Comparison of ENCODE assay signal across 19 cellular contexts in genomic region chr12:55685671-55686070, GRCh38. TPM values are rescaled to one million over a fixed set of nuclear protein-coding genes. Genes with fewer than 3 reads are reported as not detected.
A peak's percentile ranks its signal among the peaks of the same experiment; 100 is the strongest.
DNase-seq lines count a peak whose midpoint lies in the region; ATAC-seq, FAIRE-seq and TF ChIP-seq lines count a peak whose summit lies in the region.
"Had no signal": no experiment of that assay in that cellular context is flagged by ENCODE, and none has a peak within 500 bp of the region (broad histone marks: within the 10 kb centered on the region; RNA-seq: fewer than 3 reads in every experiment).

No MANE protein-coding gene starts in this region.

- no peak for FAIRE-seq in astrocyte (lab: Jason Lieb, UNC)
- FAIRE-seq: G401.6, GM12891, HTR-8/SVneo had no signal

- no peak for TF ChIP-seq CTCF in astrocyte (IDR thresholded peaks at IDR 0.05; ENCODE audit: insufficient read depth, low read depth, low read length)
- TF ChIP-seq CTCF in glutamatergic neuron (IDR thresholded peaks at IDR 0.05; ENCODE audit: partially characterized antibody, unreplicated experiment): no peak

- peaks cover 5% of the 10 kb centered on the region for H3K36me3 Mint-ChIP-seq in astrocyte (ENCODE audit: low read depth, unreplicated experiment)
- H3K36me3 Mint-ChIP-seq in glutamatergic neuron (ENCODE audit: unreplicated experiment): peaks cover 6% of the 10 kb centered on the region
- H3K36me3 Mint-ChIP-seq in activated naive CD4-positive, alpha-beta T cell treated with anti-CD3 and anti-CD28 coated beads for 36 hours (ENCODE audit: low read depth): no peaks in the 10 kb centered on the region
- H3K36me3 Mint-ChIP-seq: CD4-positive, CD25-positive, alpha-beta regulatory T cell; CD8-positive, alpha-beta memory T cell had no signal

- H2AFZ ChIP-seq in astrocyte (ENCODE audit: low read depth, low read length): no peak overlapping the region

- no peak overlapping the region for H3K4me2 ChIP-seq in astrocyte (ENCODE audit: low read length)

- H3K79me2 ChIP-seq in astrocyte (ENCODE audit: insufficient read depth, low read length): no peaks in the 10 kb centered on the region

- no peak for ATAC-seq in GM18909 (IDR thresholded peaks at IDR 0.05; ENCODE audit: poor library complexity, unreplicated experiment)

- H4K20me1 ChIP-seq in astrocyte (ENCODE audit: insufficient read depth, low read length): no peaks in the 10 kb centered on the region

- H3K4me1 Mint-ChIP-seq in astrocyte (ENCODE audit: low read depth, unreplicated experiment) (peaks cover 14% of the 10 kb centered on the region), glutamatergic neuron (ENCODE audit: low read depth, unreplicated experiment) (no peaks in the 10 kb centered on the region)
- H3K4me1 Mint-ChIP-seq in activated naive CD4-positive, alpha-beta T cell treated with anti-CD3 and anti-CD28 coated beads for 36 hours (ENCODE audit: low read depth): peaks cover 14% of the 10 kb centered on the region

- H3K27me3 ChIP-seq in astrocyte (ENCODE audit: insufficient read depth, low read length): no peaks in the 10 kb centered on the region

- peaks cover 16% of the 10 kb centered on the region for H3K27me3 Mint-ChIP-seq in astrocyte (ENCODE audit: low read depth, unreplicated experiment)
- peaks cover 6% of the 10 kb centered on the region for H3K27me3 Mint-ChIP-seq in glutamatergic neuron (ENCODE audit: unreplicated experiment)
- peaks cover 13% of the 10 kb centered on the region for H3K27me3 Mint-ChIP-seq in activated naive CD4-positive, alpha-beta T cell treated with anti-CD3 and anti-CD28 coated beads for 36 hours (ENCODE audit: low read depth)

- H3K4me1 ChIP-seq in astrocyte (ENCODE audit: insufficient read depth, low read length): peaks cover 10% of the 10 kb centered on the region
- H3K4me1 ChIP-seq: BE2C had no signal

- H3K4me3 Mint-ChIP-seq in astrocyte (ENCODE audit: unreplicated experiment): peak overlapping the region; percentile 28
- no peak overlapping the region for H3K4me3 Mint-ChIP-seq in glutamatergic neuron (ENCODE audit: unreplicated experiment)
- no peak overlapping the region for H3K4me3 Mint-ChIP-seq in activated naive CD4-positive, alpha-beta T cell treated with anti-CD3 and anti-CD28 coated beads for 36 hours
- H3K4me3 Mint-ChIP-seq: CD4-positive, CD25-positive, alpha-beta regulatory T cell; CD8-positive, alpha-beta memory T cell; H9 had no signal

- intact Hi-C loops in posterior vena cava (cut with DNase I): no loop called here
- intact Hi-C loops in activated naive CD4-positive, alpha-beta T cell treated with anti-CD3 and anti-CD28 coated beads for 36 hours (cut with micrococcal nuclease): no loop called here

- H3K9ac ChIP-seq in astrocyte (ENCODE audit: low read length): no peak overlapping the region

- CTCF ChIA-PET in activated naive CD4-positive, alpha-beta T cell treated with anti-CD3 and anti-CD28 coated beads for 36 hours (lab: Charles Lee): no interaction called here

- DNase-seq in astrocyte (ENCODE audit: low read depth): no peak
- DNase-seq in glutamatergic neuron: no peak
- DNase-seq in posterior vena cava (ENCODE audit: low spot score): peak; percentile 24
- no peak for DNase-seq in NCI-H1436 (lab: John Stamatoyannopoulos, UW)
- DNase-seq in activated naive CD4-positive, alpha-beta T cell treated with anti-CD3 and anti-CD28 coated beads for 36 hours: no peak
- DNase-seq: ACHN; BE2C; CD4-positive, CD25-positive, alpha-beta regulatory T cell; COR-L47; DMS 273 treated with DMSO at 0.1 percent for 48 hours; GOT3; H9; IMR-90 had no signal

- no peak overlapping the region for H3K27ac ChIP-seq in astrocyte (ENCODE audit: low read depth, low read length)

- H3K36me3 ChIP-seq in astrocyte (ENCODE audit: insufficient read depth, low read length): no peaks in the 10 kb centered on the region
- H3K36me3 ChIP-seq: BE2C had no signal

- H3K4me3 ChIP-seq in astrocyte (ENCODE audit: insufficient read depth, low read depth, low read length): no peak overlapping the region

- no peaks in the 10 kb centered on the region for H3K9me3 ChIP-seq in astrocyte (ENCODE audit: insufficient read depth, low read depth, low read length)
- H3K9me3 ChIP-seq: BE2C had no signal

- H3K9me3 Mint-ChIP-seq in astrocyte (ENCODE audit: unreplicated experiment) (peaks cover 5% of the 10 kb centered on the region), glutamatergic neuron (ENCODE audit: unreplicated experiment) (no peaks in the 10 kb centered on the region)
- H3K9me3 Mint-ChIP-seq in activated naive CD4-positive, alpha-beta T cell treated with anti-CD3 and anti-CD28 coated beads for 36 hours: no peaks in the 10 kb centered on the region
- H3K9me3 Mint-ChIP-seq: CD8-positive, alpha-beta memory T cell; H9 had no signal

- H3K27ac Mint-ChIP-seq in astrocyte (ENCODE audit: unreplicated experiment): no peak overlapping the region
- H3K27ac Mint-ChIP-seq in glutamatergic neuron (ENCODE audit: unreplicated experiment): peak overlapping the region; percentile 52
- H3K27ac Mint-ChIP-seq in activated naive CD4-positive, alpha-beta T cell treated with anti-CD3 and anti-CD28 coated beads for 36 hours: no peak overlapping the region

RNA-seq across cellular contexts. Expression of gene ITGA7, which starts 22.0 kb away (rescaled TPM):
- total RNA-seq in astrocyte (20.4 and 26.5 TPM in 2 replicates), glutamatergic neuron (ENCODE audit: unreplicated experiment) (156 TPM), posterior vena cava (100 to 1,000 TPM; 497 to 570 TPM)
- total RNA-seq in activated naive CD4-positive, alpha-beta T cell treated with anti-CD3 and anti-CD28 coated beads for 36 hours: 1 to 10 TPM; 3.9 to 4.8 TPM

RNA-seq across cellular contexts. Expression of gene BLOC1S1, which starts 30.2 kb away (rescaled TPM):
- total RNA-seq in astrocyte (49.2 and 51.0 TPM in 2 replicates), glutamatergic neuron (ENCODE audit: unreplicated experiment) (71.2 TPM), posterior vena cava (100 to 1,000 TPM; 115 to 118 TPM)
- 100 to 1,000 TPM; 118 to 124 TPM for total RNA-seq in activated naive CD4-positive, alpha-beta T cell treated with anti-CD3 and anti-CD28 coated beads for 36 hours

RNA-seq across cellular contexts. Expression of gene RDH5, which starts 34.5 kb away (rescaled TPM):
- total RNA-seq in astrocyte: 1.4 and 2.1 TPM in 2 replicates
- total RNA-seq in glutamatergic neuron (ENCODE audit: unreplicated experiment): 6.6 TPM
- 10 to 100 TPM; 19.2 to 39.7 TPM for total RNA-seq in posterior vena cava
- 1 to 10 TPM; 2.1 to 2.6 TPM for total RNA-seq in activated naive CD4-positive, alpha-beta T cell treated with anti-CD3 and anti-CD28 coated beads for 36 hours

RNA-seq across cellular contexts. Expression of gene CD63, which starts 43.1 kb away (rescaled TPM):
- total RNA-seq in astrocyte (965 and 1,014 TPM in 2 replicates), glutamatergic neuron (ENCODE audit: unreplicated experiment) (619 TPM), posterior vena cava (1,000 to 10,000 TPM; 1,385 to 1,570 TPM)
- 10 to 100 TPM; 62.3 to 73.6 TPM for total RNA-seq in activated naive CD4-positive, alpha-beta T cell treated with anti-CD3 and anti-CD28 coated beads for 36 hours

RNA-seq across cellular contexts. Expression of gene OR10P1, which starts 49.0 kb away (rescaled TPM):
- not detected in 2 replicates for total RNA-seq in astrocyte
- total RNA-seq in glutamatergic neuron (ENCODE audit: unreplicated experiment): not detected
- not detected for total RNA-seq in posterior vena cava
- not detected for total RNA-seq in activated naive CD4-positive, alpha-beta T cell treated with anti-CD3 and anti-CD28 coated beads for 36 hours
- total RNA-seq: A172; CD4-positive, CD25-positive, alpha-beta regulatory T cell; CD8-positive, alpha-beta memory T cell; H9; IMR-90 had no signal
